In the genomic region with DNA sequence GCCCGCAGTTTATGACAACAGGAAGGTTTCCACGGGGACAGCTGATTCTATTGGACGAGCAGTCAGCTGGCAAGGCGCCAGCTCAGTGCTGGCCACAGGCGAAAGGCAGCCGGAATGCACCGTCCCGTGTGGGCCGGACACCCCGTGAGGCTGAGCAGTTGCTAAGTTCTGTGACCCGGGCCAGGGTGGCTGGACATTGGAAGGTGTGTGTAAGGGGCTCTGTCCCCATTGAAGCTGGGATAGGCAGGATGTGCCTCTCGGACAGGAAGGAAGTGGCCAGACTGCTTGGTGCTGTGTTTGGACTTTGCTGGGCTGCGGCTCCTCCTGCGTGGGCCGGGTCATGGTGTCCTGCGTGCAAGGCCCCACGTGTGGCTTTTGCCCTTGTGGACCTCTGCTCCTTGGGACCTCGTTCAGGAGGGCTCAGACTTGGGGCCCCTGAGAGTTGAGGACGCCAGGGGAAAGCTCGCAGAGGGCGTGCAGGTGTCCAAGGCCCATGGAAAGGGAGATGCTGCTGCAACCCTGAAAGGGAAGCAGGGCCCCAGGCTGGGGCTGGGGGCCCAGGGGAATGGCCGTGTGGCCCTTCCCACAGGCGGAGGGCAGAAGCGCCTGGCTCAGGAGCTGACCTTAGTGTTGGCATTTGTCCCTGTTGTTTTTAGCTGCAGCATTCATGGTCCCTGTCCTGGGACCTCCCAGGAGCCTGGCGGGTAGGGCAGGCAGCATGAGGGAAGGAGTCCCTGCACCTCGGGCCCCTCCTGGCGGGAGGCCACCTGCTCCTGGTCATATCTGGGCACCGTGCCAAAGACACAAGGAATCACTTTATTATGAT, we compare ENCODE assay signal across 1 cellular context.
TF ChIP-seq lines count a peak whose summit lies in the region.

No MANE protein-coding gene starts in this region.

TF ChIP-seq in GM23338, 12 proteins besides CTCF, POLR2A, EP300 and RAD21 (continued from another document):
- TF ChIP-seq, protein P1, sequence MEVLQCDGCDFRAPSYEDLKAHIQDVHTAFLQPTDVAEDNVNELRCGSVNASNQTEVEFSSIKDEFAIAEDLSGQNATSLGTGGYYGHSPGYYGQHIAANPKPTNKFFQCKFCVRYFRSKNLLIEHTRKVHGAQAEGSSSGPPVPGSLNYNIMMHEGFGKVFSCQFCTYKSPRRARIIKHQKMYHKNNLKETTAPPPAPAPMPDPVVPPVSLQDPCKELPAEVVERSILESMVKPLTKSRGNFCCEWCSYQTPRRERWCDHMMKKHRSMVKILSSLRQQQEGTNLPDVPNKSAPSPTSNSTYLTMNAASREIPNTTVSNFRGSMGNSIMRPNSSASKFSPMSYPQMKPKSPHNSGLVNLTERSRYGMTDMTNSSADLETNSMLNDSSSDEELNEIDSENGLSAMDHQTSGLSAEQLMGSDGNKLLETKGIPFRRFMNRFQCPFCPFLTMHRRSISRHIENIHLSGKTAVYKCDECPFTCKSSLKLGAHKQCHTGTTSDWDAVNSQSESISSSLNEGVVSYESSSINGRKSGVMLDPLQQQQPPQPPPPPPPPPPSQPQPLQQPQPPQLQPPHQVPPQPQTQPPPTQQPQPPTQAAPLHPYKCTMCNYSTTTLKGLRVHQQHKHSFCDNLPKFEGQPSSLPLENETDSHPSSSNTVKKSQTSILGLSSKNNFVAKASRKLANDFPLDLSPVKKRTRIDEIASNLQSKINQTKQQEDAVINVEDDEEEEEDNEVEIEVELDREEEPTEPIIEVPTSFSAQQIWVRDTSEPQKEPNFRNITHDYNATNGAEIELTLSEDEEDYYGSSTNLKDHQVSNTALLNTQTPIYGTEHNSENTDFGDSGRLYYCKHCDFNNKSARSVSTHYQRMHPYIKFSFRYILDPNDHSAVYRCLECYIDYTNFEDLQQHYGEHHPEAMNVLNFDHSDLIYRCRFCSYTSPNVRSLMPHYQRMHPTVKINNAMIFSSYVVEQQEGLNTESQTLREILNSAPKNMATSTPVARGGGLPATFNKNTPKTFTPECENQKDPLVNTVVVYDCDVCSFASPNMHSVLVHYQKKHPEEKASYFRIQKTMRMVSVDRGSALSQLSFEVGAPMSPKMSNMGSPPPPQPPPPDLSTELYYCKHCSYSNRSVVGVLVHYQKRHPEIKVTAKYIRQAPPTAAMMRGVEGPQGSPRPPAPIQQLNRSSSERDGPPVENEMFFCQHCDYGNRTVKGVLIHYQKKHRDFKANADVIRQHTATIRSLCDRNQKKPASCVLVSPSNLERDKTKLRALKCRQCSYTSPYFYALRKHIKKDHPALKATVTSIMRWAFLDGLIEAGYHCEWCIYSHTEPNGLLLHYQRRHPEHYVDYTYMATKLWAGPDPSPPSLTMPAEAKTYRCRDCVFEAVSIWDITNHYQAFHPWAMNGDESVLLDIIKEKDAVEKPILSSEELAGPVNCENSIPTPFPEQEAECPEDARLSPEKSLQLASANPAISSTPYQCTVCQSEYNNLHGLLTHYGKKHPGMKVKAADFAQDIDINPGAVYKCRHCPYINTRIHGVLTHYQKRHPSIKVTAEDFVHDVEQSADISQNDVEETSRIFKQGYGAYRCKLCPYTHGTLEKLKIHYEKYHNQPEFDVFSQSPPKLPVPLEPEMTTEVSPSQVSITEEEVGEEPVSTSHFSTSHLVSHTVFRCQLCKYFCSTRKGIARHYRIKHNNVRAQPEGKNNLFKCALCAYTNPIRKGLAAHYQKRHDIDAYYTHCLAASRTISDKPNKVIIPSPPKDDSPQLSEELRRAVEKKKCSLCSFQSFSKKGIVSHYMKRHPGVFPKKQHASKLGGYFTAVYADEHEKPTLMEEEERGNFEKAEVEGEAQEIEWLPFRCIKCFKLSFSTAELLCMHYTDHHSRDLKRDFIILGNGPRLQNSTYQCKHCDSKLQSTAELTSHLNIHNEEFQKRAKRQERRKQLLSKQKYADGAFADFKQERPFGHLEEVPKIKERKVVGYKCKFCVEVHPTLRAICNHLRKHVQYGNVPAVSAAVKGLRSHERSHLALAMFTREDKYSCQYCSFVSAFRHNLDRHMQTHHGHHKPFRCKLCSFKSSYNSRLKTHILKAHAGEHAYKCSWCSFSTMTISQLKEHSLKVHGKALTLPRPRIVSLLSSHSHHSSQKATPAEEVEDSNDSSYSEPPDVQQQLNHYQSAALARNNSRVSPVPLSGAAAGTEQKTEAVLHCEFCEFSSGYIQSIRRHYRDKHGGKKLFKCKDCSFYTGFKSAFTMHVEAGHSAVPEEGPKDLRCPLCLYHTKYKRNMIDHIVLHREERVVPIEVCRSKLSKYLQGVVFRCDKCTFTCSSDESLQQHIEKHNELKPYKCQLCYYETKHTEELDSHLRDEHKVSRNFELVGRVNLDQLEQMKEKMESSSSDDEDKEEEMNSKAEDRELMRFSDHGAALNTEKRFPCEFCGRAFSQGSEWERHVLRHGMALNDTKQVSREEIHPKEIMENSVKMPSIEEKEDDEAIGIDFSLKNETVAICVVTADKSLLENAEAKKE (CRISPR knock-in tag; IDR thresholded peaks at IDR 0.05), result no peak
